7 cellular contexts compared by ENCODE assay signal in the genomic region with DNA sequence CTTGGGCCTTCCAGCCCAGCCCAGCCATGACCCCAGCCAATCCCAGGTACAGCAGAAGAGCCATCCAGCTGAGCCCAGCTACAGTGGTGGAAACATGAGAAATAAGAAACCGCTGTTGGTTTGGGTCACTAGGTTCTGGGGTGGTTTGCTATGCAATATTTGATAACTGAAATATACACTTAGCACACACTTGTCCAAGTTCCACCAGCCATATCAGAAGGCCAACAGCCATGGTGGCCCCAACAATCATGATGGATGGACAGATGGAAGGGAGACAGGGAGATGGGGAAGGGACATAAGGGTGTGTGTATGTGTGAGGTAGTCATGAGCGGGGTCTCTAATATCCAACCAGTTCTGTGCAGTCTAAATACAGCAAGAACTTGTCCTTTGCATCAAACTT.
DNase-seq lines count a peak whose midpoint lies in the region; ATAC-seq, FAIRE-seq and TF ChIP-seq lines count a peak whose summit lies in the region.
"Not testable (repeated sequence)": the region's sequence is repeated elsewhere in the genome, so short reads cannot be mapped to it uniquely, and the experiment has no call there.

No MANE protein-coding gene starts in this region.

- BruUV-seq in HepG2 (replicated peaks; lab: Mats Ljungman, UMichigan), result not testable (repeated sequence)

- in situ Hi-C loops in GM13976 (cut with MboI; ENCODE audit: low sequenced_read_pairs, unreplicated experiment), result loop anchor here (25.0 kb wide), 1 partner anchor 467 kb away; no protein-coding TSS in a partner anchor
- in situ Hi-C loops in HepG2 (cut with HindIII; ENCODE audit: extremely low pct_ligation_motif_present, low pct_unique_long_range_greater_than_20kb), result not testable (repeated sequence)

- CTCF ChIA-PET in SK-N-SH (lab: Yijun Ruan, JAX); HepG2 (lab: Yijun Ruan, JAX; ENCODE audit: low intra/inter-chr PET ratio, low total read pairs): not testable (repeated sequence)

- POLR2A ChIA-PET in SK-N-SH (lab: Yijun Ruan, JAX); HepG2 (lab: Yijun Ruan, JAX): not testable (repeated sequence)

- WGBS in SK-N-SH (ENCODE audit: low lambda C conversion rate), result 17% methylated on average over 2 of the region's 2 CpGs
- 27% methylated on average over 2 of the region's 2 CpGs for WGBS in HepG2 (ENCODE audit: low lambda C conversion rate)

- H3K4me3 ChIP-seq in SK-N-SH (ENCODE audit: low read depth in 2 of 2, low read length in 1 of 2); HepG2 (replicated peaks in 1 of 3; ENCODE audit: insufficient read depth in 1 of 3, low read depth in 2 of 3, low read length in 3 of 3): not testable (repeated sequence)

- TF ChIP-seq POLR2A in HepG2 (IDR thresholded peaks at IDR 0.05; ENCODE audit: insufficient read depth in 1 of 2, low read depth in 2 of 2, low read length in 2 of 2), result not testable (repeated sequence)

- H3K9ac ChIP-seq in SK-N-SH; HepG2 (ENCODE audit: insufficient read depth, low read depth, low read length): not testable (repeated sequence)

- TF ChIP-seq CTCF in GM13976 (IDR thresholded peaks at IDR 0.05; ENCODE audit: borderline replicate concordance, control extremely low read depth, extremely low read depth, insufficient read depth, missing control alignments); GM20000 (IDR thresholded peaks at IDR 0.05; ENCODE audit: extremely low read depth, missing control alignments); SK-N-SH (IDR thresholded peaks at IDR 0.05); HepG2 (CRISPR knock-in tag; IDR thresholded peaks at IDR 0.05): not testable (repeated sequence)

- not testable (repeated sequence) for H3K27ac ChIP-seq in SK-N-SH (ENCODE audit: low read depth in 2 of 2, low read length in 1 of 2); HepG2 (ENCODE audit: extremely low read length, insufficient read depth, low read length)

- peaks cover 19% of the 10 kb centered on the region; the same call in 1 of the 2 replicates for H3K27me3 ChIP-seq in SK-N-SH (ENCODE audit: insufficient read depth)
- not testable (repeated sequence) for H3K27me3 ChIP-seq in HepG2 (ENCODE audit: control insufficient read depth in 1 of 2, insufficient read depth in 2 of 2, low read length in 2 of 2)

- H3F3A ChIP-seq in SK-N-SH (replicated peaks; ENCODE audit: insufficient read depth), result not testable (repeated sequence)

- TF ChIP-seq RAD21 in SK-N-SH (IDR thresholded peaks at IDR 0.05; ENCODE audit: low read length); HepG2 (CRISPR knock-in tag; IDR thresholded peaks at IDR 0.05): not testable (repeated sequence)

- not testable (repeated sequence) for ATAC-seq in Right ventricle myocardium inferior, HepG2

- not testable (repeated sequence) for FAIRE-seq in HepG2 (lab: Jason Lieb, UNC)

- not testable (repeated sequence) for H3K4me1 ChIP-seq in SK-N-SH (ENCODE audit: control insufficient read depth in 1 of 2, insufficient read depth in 2 of 2, low read depth in 1 of 2, low read length in 1 of 2); HepG2 (ENCODE audit: insufficient read depth, low read length)

- intact Hi-C loops in Right ventricle myocardium inferior (cut with DNase I); HepG2 (cut with micrococcal nuclease; ENCODE audit: unreplicated experiment): not testable (repeated sequence)

- H3K79me2 ChIP-seq in SK-N-SH (ENCODE audit: insufficient read depth); HepG2 (ENCODE audit: insufficient read depth, low read length): not testable (repeated sequence)

- H2AFZ ChIP-seq in SK-N-SH (ENCODE audit: low read depth); HepG2 (ENCODE audit: low read length): not testable (repeated sequence)

- DNase-seq in GM03348 (ENCODE audit: low spot score) (peak; percentile 0), GM13976 (ENCODE audit: low spot score) (peak; percentile 2), GM20000 (ENCODE audit: low spot score) (peak; percentile 0), SK-N-SH (peak; percentile 0), Right ventricle myocardium inferior (ENCODE audit: missing footprints) (peak; percentile 32)
- DNase-seq in activated effector memory CD4-positive, alpha-beta T cell treated with anti-CD3 and anti-CD28 coated beads, Interleukin-2, amount 50 U/mL, for 16 hours, result peak; percentile 24
- DNase-seq in HepG2 (ENCODE audit: low spot score), result not testable (repeated sequence)

- not testable (repeated sequence) for H3K9me2 ChIP-seq in SK-N-SH

- not testable (repeated sequence) for TF ChIP-seq EP300 in SK-N-SH (IDR thresholded peaks at IDR 0.05; ENCODE audit: borderline replicate concordance in 1 of 2, low read depth in 1 of 2, low read length in 1 of 2); HepG2 (IDR thresholded peaks at IDR 0.05; ENCODE audit: low read depth in 2 of 2, low read length in 2 of 2); HepG2 (CRISPR knock-in tag; IDR thresholded peaks at IDR 0.05; ENCODE audit: borderline replicate concordance)

- not testable (repeated sequence) for H3K4me2 ChIP-seq in SK-N-SH; HepG2 (ENCODE audit: low read depth, low read length)

- H3K36me3 ChIP-seq in SK-N-SH (replicated peaks in 1 of 2; ENCODE audit: control insufficient read depth in 1 of 2, insufficient read depth in 2 of 2, low read length in 1 of 2); HepG2 (replicated peaks in 1 of 2; ENCODE audit: control insufficient read depth in 1 of 2, insufficient read depth in 2 of 2, low read length in 2 of 2): not testable (repeated sequence)

- H4K20me1 ChIP-seq in SK-N-SH (ENCODE audit: insufficient read depth); HepG2 (ENCODE audit: insufficient read depth, low read length): not testable (repeated sequence)

- H3K9me3 ChIP-seq in SK-N-SH; HepG2 (ENCODE audit: low read length): not testable (repeated sequence)

TF ChIP-seq in HepG2, 621 proteins besides CTCF, POLR2A, EP300 and RAD21:
- 0 out of 2 replicates have a peak, but pooled peaks have one; percentile 57 for TF ChIP-seq ZNF331 (CRISPR knock-in tag; IDR thresholded peaks at IDR 0.05)
TF ChIP-seq in HepG2: peak in this region for 1; not testable (repeated sequence) for 620.
